8 cellular contexts compared by ENCODE assay signal in the genomic region with DNA sequence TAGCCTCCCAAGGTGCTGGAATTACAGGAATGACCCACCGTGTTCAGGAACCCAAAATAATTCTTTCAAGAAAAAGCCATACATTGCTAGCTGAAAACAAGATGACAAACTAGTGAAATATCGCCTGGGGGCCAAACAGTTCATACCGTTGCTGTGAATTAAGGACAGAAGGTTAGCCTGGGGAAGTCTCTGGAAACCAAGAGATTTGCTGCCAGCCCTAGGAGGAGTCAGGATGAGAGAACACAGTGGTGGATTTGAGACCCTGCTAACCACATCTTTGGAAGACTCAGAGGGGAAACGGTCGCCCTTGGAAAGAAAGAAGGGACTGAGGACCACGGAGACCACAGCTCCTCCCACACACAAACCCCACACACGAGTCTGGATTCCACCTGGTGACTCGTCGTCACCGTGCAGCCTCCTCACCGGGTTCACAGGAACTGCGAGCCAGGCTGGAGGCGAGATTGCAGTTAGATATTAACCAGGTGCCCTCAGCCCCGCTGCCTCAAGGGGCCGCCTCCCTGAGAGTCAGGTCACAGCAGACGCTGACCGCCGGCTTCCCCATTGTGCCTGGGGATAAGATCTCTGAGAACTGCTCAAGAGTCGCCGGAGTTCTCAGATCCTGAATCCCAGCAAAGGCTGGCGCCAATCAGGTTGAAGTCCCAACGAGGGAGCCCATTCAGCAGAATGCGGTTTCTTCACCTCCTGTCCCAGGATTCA. TPM values are rescaled to one million over a fixed set of nuclear protein-coding genes. Genes with fewer than 3 reads are reported as not detected.
DNase-seq lines count a peak whose midpoint lies in the region; ATAC-seq and TF ChIP-seq lines count a peak whose summit lies in the region.
"Not testable (repeated sequence)": the region's sequence is repeated elsewhere in the genome, so short reads cannot be mapped to it uniquely, and the experiment has no call there.

No MANE protein-coding gene starts in this region.

- TF ChIP-seq CTCF in DND-41 (IDR thresholded peaks at IDR 0.05; ENCODE audit: borderline replicate concordance, extremely low read depth, low read length, poor library complexity, severe bottlenecking); heart left ventricle (IDR thresholded peaks at IDR 0.05); neural cell (IDR thresholded peaks at IDR 0.05; ENCODE audit: poor library complexity, severe bottlenecking): not testable (repeated sequence)

- intact Hi-C loops in heart left ventricle (cut with DNase I): loop anchor here in 5 of 10 donors (2.0 to 10.0 kb wide), 8 partner anchors 33 to 152 kb away; partner anchors contain the start of genes ZNF442 (in 2 of the 5), ZNF443 (in 2 of the 5), ZNF563 (in 1 of the 5) and ZNF564 (in 1 of the 5)

- H3K9ac ChIP-seq in DND-41 (ENCODE audit: low read depth, low read length): peak overlapping the region; percentile 66
- peak overlapping the region; percentile 50 for H3K9ac ChIP-seq in neural cell (ENCODE audit: low read length)
- peak overlapping the region; percentile 75 to 77 for H3K9ac ChIP-seq in stomach smooth muscle (ENCODE audit: low read length in 2 of 2)

- H3K27me3 ChIP-seq in DND-41 (ENCODE audit: insufficient read depth, low read length, poor library complexity); heart left ventricle; neural cell (ENCODE audit: insufficient read depth, low read depth, low read length); stomach smooth muscle (ENCODE audit: control insufficient read depth in 1 of 2, insufficient read depth in 2 of 2, low read length in 2 of 2): not testable (repeated sequence)

- TF ChIP-seq RAD21 in neural cell (conservative IDR thresholded peaks at IDR 0.05): not testable (repeated sequence)

- ATAC-seq in DND-41 (ENCODE audit: insufficient read depth, low read depth): peak; percentile 35
- ATAC-seq in GM21723 (IDR thresholded peaks at IDR 0.05; ENCODE audit: unreplicated experiment): peak; percentile 39
- ATAC-seq in SK-N-SH treated with all-trans-retinoic acid at 6 μM for 48 hours: peak; percentile 52
- peak in 2 of 4 donors; percentile 1 to 28 for ATAC-seq in heart left ventricle

- not testable (repeated sequence) for H3F3A ChIP-seq in neural cell (ENCODE audit: insufficient read depth, low read length, poor library complexity, severe bottlenecking)

- not testable (repeated sequence) for TF ChIP-seq EP300 in neural cell (conservative IDR thresholded peaks at IDR 0.05; ENCODE audit: poor library complexity, severe bottlenecking)

- peak overlapping the region; percentile 78 for H3K27ac ChIP-seq in DND-41 (ENCODE audit: low read length)
- H3K27ac ChIP-seq in heart left ventricle: peak overlapping the region; percentile 19 to 93 (median 88)
- not testable (repeated sequence) for H3K27ac ChIP-seq in neural cell (ENCODE audit: low read length)
- H3K27ac ChIP-seq in stomach smooth muscle (ENCODE audit: low read length): peak overlapping the region; percentile 62

- H3K79me2 ChIP-seq in DND-41 (ENCODE audit: insufficient read depth, low read length): peaks cover 27% of the 10 kb centered on the region
- not testable (repeated sequence) for H3K79me2 ChIP-seq in neural cell (replicated peaks; ENCODE audit: insufficient read depth, low read length)

- H3K4me2 ChIP-seq in DND-41 (ENCODE audit: insufficient read depth, low read length) (peak overlapping the region; percentile 87), neural cell (ENCODE audit: low read length) (peak overlapping the region; percentile 76)

- not testable (repeated sequence) for H4K20me1 ChIP-seq in DND-41 (ENCODE audit: insufficient read depth, low read length); neural cell (ENCODE audit: insufficient read depth)

- H3K9me2 ChIP-seq in neural cell (ENCODE audit: insufficient read depth, low read length): not testable (repeated sequence)

- H2AFZ ChIP-seq in DND-41 (ENCODE audit: low read depth, low read length): peak overlapping the region; percentile 86
- not testable (repeated sequence) for H2AFZ ChIP-seq in neural cell (ENCODE audit: low read depth, low read length)

- H3K9me3 ChIP-seq in DND-41 (ENCODE audit: insufficient read depth, low read length, severe bottlenecking); heart left ventricle; neural cell (ENCODE audit: low read length); stomach smooth muscle (ENCODE audit: control insufficient read depth in 2 of 2, low read length in 2 of 2): not testable (repeated sequence)

- H3K4me3 ChIP-seq in DND-41 (ENCODE audit: low read depth in 1 of 2, low read length in 2 of 2): peak overlapping the region; percentile 46 to 86; a peak in 3 of 4 replicates
- H3K4me3 ChIP-seq in heart left ventricle: peak overlapping the region; percentile 67 to 94 (median 84)
- H3K4me3 ChIP-seq in neural cell (ENCODE audit: low read length): peak overlapping the region; percentile 71
- peak overlapping the region; percentile 87 for H3K4me3 ChIP-seq in stomach smooth muscle (ENCODE audit: low read length in 2 of 2)

- 3 to 7% (median 4%) methylated on average over 14 to 23 of the region's 23 CpGs for WGBS in heart left ventricle, 4 donors

- H3K36me3 ChIP-seq in DND-41 (ENCODE audit: insufficient read depth, low read length); heart left ventricle; neural cell (ENCODE audit: insufficient read depth, low read length); stomach smooth muscle (ENCODE audit: control insufficient read depth in 2 of 2, insufficient read depth in 2 of 2, low read length in 2 of 2): not testable (repeated sequence)

- TF ChIP-seq POLR2A in heart left ventricle (IDR thresholded peaks at IDR 0.05): not testable (repeated sequence)

- H3K4me1 ChIP-seq in DND-41 (ENCODE audit: insufficient read depth, low read length): peaks cover 16% of the 10 kb centered on the region
- H3K4me1 ChIP-seq in heart left ventricle: peaks cover 0 to 13% (median 5%) of the 10 kb centered on the region in 12 donors
- not testable (repeated sequence) for H3K4me1 ChIP-seq in stomach smooth muscle (ENCODE audit: control insufficient read depth, insufficient read depth, low read length)

- peak; percentile 58 for DNase-seq in DND-41
- DNase-seq in HT-29 (ENCODE audit: low spot score): peak; percentile 52
- peak; percentile 7 for DNase-seq in amniotic epithelial cell (ENCODE audit: low read depth)
- peak in 4 of 5 donors; percentile 9 to 33 (median 22) for DNase-seq in heart left ventricle

RNA-seq across cellular contexts. Expression of gene ZNF799, which starts 1.0 kb away (rescaled TPM):
- total RNA-seq in HT-29 (2014; rRNA removed; shearing (Covaris generic)): 2.4 and 5.4 TPM in 2 replicates
- total RNA-seq in heart left ventricle: 1 to 10 TPM; 1.5 to 3.9 (median 2.1) TPM
- polyA plus RNA-seq in heart left ventricle (1 to 10 TPM; 1.8 to 2.2 TPM), neural cell (6.8 and 6.9 TPM in 2 replicates)
- 8.8 TPM in 2 replicates for polyA minus RNA-seq in neural cell

RNA-seq across cellular contexts. Expression of gene ZNF442, which starts 34.6 kb away (rescaled TPM):
- 0.03 and 0.05 TPM in 2 replicates for total RNA-seq in HT-29 (2014; rRNA removed; shearing (Covaris generic))
- total RNA-seq in heart left ventricle: 1 to 10 TPM; 1.1 to 4.3 (median 3.6) TPM
- polyA plus RNA-seq in heart left ventricle (under 1 TPM; 0.80 to 0.91 TPM), neural cell (8.8 and 12.1 TPM in 2 replicates)
- polyA minus RNA-seq in neural cell: 37.0 and 38.7 TPM in 2 replicates

RNA-seq across cellular contexts. Expression of gene ZNF443, which starts 40.8 kb away (rescaled TPM):
- 1.8 and 3.0 TPM in 2 replicates for total RNA-seq in HT-29 (2014; rRNA removed; shearing (Covaris generic))
- total RNA-seq in heart left ventricle: 1 to 10 TPM; 1.5 to 3.6 (median 2.1) TPM
- polyA plus RNA-seq in heart left ventricle (1 to 10 TPM; 1.4 TPM), neural cell (11.5 and 13.0 TPM in 2 replicates)
- 37.5 and 47.3 TPM in 2 replicates for polyA minus RNA-seq in neural cell

Comparison
In these comparisons a context has a peak if more than half of its experiments do, and no peak if none do; other contexts are left out.
1. DNase-seq: peak in every context shown above with its lines; median percentile 58 in DND-41; 52 in HT-29; 22 in heart left ventricle; 7 in amniotic epithelial cell.